ENCODE assay signal across 21 cellular contexts in the genomic region with DNA sequence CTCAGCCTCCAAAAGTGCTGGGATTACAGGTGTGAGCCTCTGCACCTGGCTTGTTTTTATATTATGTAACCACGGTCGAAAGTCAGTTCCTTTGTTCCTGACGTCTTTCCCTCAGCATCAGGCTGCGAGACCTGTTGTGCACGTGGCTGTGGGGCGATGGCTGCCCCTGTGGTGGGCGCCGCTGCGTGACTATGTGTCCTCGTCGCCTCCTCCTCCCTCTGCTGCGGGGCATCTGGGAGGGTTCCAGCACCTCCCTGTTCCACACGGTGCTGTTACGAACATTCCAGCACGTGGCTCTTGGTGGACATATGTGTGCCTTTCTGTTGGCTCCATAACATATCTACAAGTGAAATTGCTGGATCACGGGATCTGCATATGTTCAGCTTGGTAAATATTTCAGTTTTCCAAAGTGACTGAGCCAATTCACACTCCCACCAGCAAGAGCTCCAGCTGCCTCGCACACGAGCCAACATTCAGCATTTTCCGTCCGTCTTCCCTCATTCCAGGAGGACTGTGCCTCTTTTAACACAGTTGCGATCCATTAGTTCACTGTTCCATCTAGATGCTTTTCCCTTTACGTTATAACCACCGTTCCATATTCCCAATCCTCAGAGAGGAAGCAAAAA. TPM values are rescaled to one million over a fixed set of nuclear protein-coding genes. Genes with fewer than 3 reads are reported as not detected.
A peak's percentile ranks its signal among the peaks of the same experiment; 100 is the strongest.
DNase-seq lines count a peak whose midpoint lies in the region; ATAC-seq and TF ChIP-seq lines count a peak whose summit lies in the region.
"Had no signal": no experiment of that assay in that cellular context is flagged by ENCODE, and none has a peak within 500 bp of the region (broad histone marks: within the 10 kb centered on the region; RNA-seq: fewer than 3 reads in every experiment).

No MANE protein-coding gene starts in this region.

- no peak for TF ChIP-seq CTCF in endodermal cell (conservative IDR thresholded peaks at IDR 0.05)

- no peaks in the 10 kb centered on the region for H3K4me1 ChIP-seq in endodermal cell (ENCODE audit: control insufficient read depth, insufficient read depth, low read length)
- H3K4me1 ChIP-seq: body of pancreas, foreskin keratinocyte, Peyer's patch, thyroid gland had no signal

- WGBS in endodermal cell (ENCODE audit: insufficient coverage in 1 of 2, insufficient read length in 1 of 2), 2 experiments, result 95% methylated on average over 23 of the region's 23 CpGs

- H3K27me3 Mint-ChIP-seq in T-helper 17 cell, result no peaks in the 10 kb centered on the region
- no peaks in the 10 kb centered on the region for H3K27me3 Mint-ChIP-seq in endodermal cell (ENCODE audit: insufficient read depth)
- H3K27me3 Mint-ChIP-seq: activated CD4-positive, alpha-beta T cell treated with anti-CD3 and anti-CD28 coated beads, Interleukin-2, amount 10 ng/mL, durations not matched to agents 7 days and 5 days; CD8-positive, alpha-beta memory T cell had no signal

- H3K9me3 ChIP-seq in T-helper 17 cell (ENCODE audit: control insufficient read depth, low read length, poor library complexity, severe bottlenecking) (no peaks in the 10 kb centered on the region), endodermal cell (ENCODE audit: control insufficient read depth, low read length) (no peaks in the 10 kb centered on the region)
- H3K9me3 ChIP-seq: body of pancreas, Peyer's patch, thyroid gland had no signal

- H3K9me3 Mint-ChIP-seq in endodermal cell, result no peaks in the 10 kb centered on the region
- H3K9me3 Mint-ChIP-seq: activated CD4-positive, alpha-beta T cell treated with anti-CD3 and anti-CD28 coated beads, Interleukin-2, amount 10 ng/mL, durations not matched to agents 7 days and 5 days; activated naive CD4-positive, alpha-beta T cell treated with anti-CD3 and anti-CD28 coated beads, Interleukin-2, amount 50 U/mL, for 72 hours; CD8-positive, alpha-beta memory T cell had no signal

- no peaks in the 10 kb centered on the region for H3K27me3 ChIP-seq in endodermal cell (ENCODE audit: control insufficient read depth, insufficient read depth, low read length, poor library complexity, severe bottlenecking)
- H3K27me3 ChIP-seq: body of pancreas, foreskin keratinocyte, Peyer's patch, thyroid gland had no signal

- peak overlapping the region; percentile 51 for H3K27ac Mint-ChIP-seq in T-helper 17 cell
- no peak overlapping the region for H3K27ac Mint-ChIP-seq in endodermal cell
- H3K27ac Mint-ChIP-seq: activated CD4-positive, alpha-beta T cell treated with anti-CD3 and anti-CD28 coated beads, Interleukin-2, amount 10 ng/mL, durations not matched to agents 7 days and 5 days; activated naive CD4-positive, alpha-beta T cell treated with anti-CD3 and anti-CD28 coated beads, Interleukin-2, amount 50 U/mL, for 72 hours; CD8-positive, alpha-beta memory T cell had no signal

- H3K4me3 Mint-ChIP-seq in T-helper 17 cell (no peak overlapping the region), endodermal cell (no peak overlapping the region)
- H3K4me3 Mint-ChIP-seq: activated CD4-positive, alpha-beta T cell treated with anti-CD3 and anti-CD28 coated beads, Interleukin-2, amount 10 ng/mL, durations not matched to agents 7 days and 5 days; CD8-positive, alpha-beta memory T cell had no signal

- no peak overlapping the region for H3K9ac ChIP-seq in endodermal cell (ENCODE audit: extremely low read depth, low read length, poor library complexity, severe bottlenecking)

- H3K36me3 Mint-ChIP-seq in T-helper 17 cell (ENCODE audit: low read depth) (no peaks in the 10 kb centered on the region), endodermal cell (ENCODE audit: low read depth) (peaks cover 14% of the 10 kb centered on the region)
- H3K36me3 Mint-ChIP-seq: activated naive CD4-positive, alpha-beta T cell treated with anti-CD3 and anti-CD28 coated beads, Interleukin-2, amount 50 U/mL, for 72 hours; CD8-positive, alpha-beta memory T cell had no signal

- H3K4me1 Mint-ChIP-seq in T-helper 17 cell (peaks cover 4% of the 10 kb centered on the region), endodermal cell (peaks cover 3% of the 10 kb centered on the region)
- H3K4me1 Mint-ChIP-seq: activated CD4-positive, alpha-beta T cell treated with anti-CD3 and anti-CD28 coated beads, Interleukin-2, amount 10 ng/mL, durations not matched to agents 7 days and 5 days had no signal

- peak; percentile 14 for DNase-seq in AG20443 (ENCODE audit: low spot score)
- no peak for DNase-seq in T-helper 17 cell
- peak; percentile 43 for DNase-seq in middle frontal gyrus (ENCODE audit: extremely low spot score, low spot score)
- DNase-seq in endodermal cell, result no peak
- DNase-seq in SKM-1 (lab: John Stamatoyannopoulos, UW; ENCODE audit: unreplicated experiment), result no peak
- DNase-seq in SHP77 (lab: John Stamatoyannopoulos, UW), result no peak
- DNase-seq in NCI-H1092 (lab: John Stamatoyannopoulos, UW), result no peak
- DNase-seq: activated CD4-positive, alpha-beta T cell treated with anti-CD3 and anti-CD28 coated beads, Interleukin-2, amount 10 ng/mL, durations not matched to agents 7 days and 5 days; body of pancreas; CD8-positive, alpha-beta memory T cell; DND-41; foreskin keratinocyte; Kasumi-1; midbrain; NCI-H2171; Peyer's patch; thyroid gland had no signal

- ATAC-seq in GM21529 (IDR thresholded peaks at IDR 0.05; ENCODE audit: unreplicated experiment), result peak; percentile 4
- no peak for ATAC-seq in T-helper 17 cell
- ATAC-seq: activated naive CD4-positive, alpha-beta T cell treated with anti-CD3 and anti-CD28 coated beads, Interleukin-2, amount 50 U/mL, for 72 hours; body of pancreas; foreskin keratinocyte; SK-N-SH treated with all-trans-retinoic acid at 6 μM for 48 hours had no signal

- no peaks in the 10 kb centered on the region for H3K36me3 ChIP-seq in endodermal cell (ENCODE audit: control insufficient read depth, insufficient read depth, low read length)
- H3K36me3 ChIP-seq: Peyer's patch, thyroid gland had no signal

- H3K4me3 ChIP-seq in endodermal cell (ENCODE audit: low read length), result no peak overlapping the region
- H3K4me3 ChIP-seq: body of pancreas, coronary artery, Peyer's patch, thyroid gland had no signal

- no peak overlapping the region for H3K27ac ChIP-seq in endodermal cell (ENCODE audit: low read depth, low read length)
- H3K27ac ChIP-seq: body of pancreas, coronary artery, foreskin keratinocyte, Peyer's patch, thyroid gland had no signal

RNA-seq across cellular contexts. Expression of a gene that starts 25.1 kb away (rescaled TPM):
- total RNA-seq in T-helper 17 cell (1 to 10 TPM; 8.6 to 9.3 TPM), endodermal cell (10 to 100 TPM; 53.0 to 53.2 TPM)
- 21.3 TPM for polyA plus RNA-seq in endodermal cell (2013, experiment 1 of 2)
- polyA plus RNA-seq in endodermal cell (2013, experiment 2 of 2), result 25.2 TPM

RNA-seq across cellular contexts. Expression of a gene that starts 47.1 kb away (rescaled TPM):
- total RNA-seq in T-helper 17 cell (10 to 100 TPM; 12.7 to 16.2 TPM), endodermal cell (10 to 100 TPM; 56.0 to 84.7 TPM)
- 64.0 TPM for polyA plus RNA-seq in endodermal cell (2013, experiment 1 of 2)
- 61.0 TPM for polyA plus RNA-seq in endodermal cell (2013, experiment 2 of 2)

RNA-seq across cellular contexts. Expression of a gene that starts 47.1 kb away (rescaled TPM):
- total RNA-seq in T-helper 17 cell (1 to 10 TPM; 4.1 to 4.2 TPM), endodermal cell (10 to 100 TPM; 38.9 TPM)
- 33.3 TPM for polyA plus RNA-seq in endodermal cell (2013, experiment 1 of 2)
- polyA plus RNA-seq in endodermal cell (2013, experiment 2 of 2), result 31.5 TPM

RNA-seq across cellular contexts. Expression of a gene that starts 56.4 kb away (rescaled TPM):
- total RNA-seq in T-helper 17 cell (100 to 1,000 TPM in 1 of 2 donors, 10 to 100 TPM in 1; 81.3 to 115 TPM), endodermal cell (10 to 100 TPM; 59.1 to 61.4 TPM)
- 33.1 TPM for polyA plus RNA-seq in endodermal cell (2013, experiment 1 of 2)
- 29.4 TPM for polyA plus RNA-seq in endodermal cell (2013, experiment 2 of 2)

Comparison
In these comparisons a context has a peak if more than half of its experiments do, and no peak if none do; other contexts are left out.
1. DNase-seq: peak in AG20443 (single experiment) and middle frontal gyrus (single experiment); none in T-helper 17 cell (0 of 3), endodermal cell (single experiment), SKM-1 (single experiment), SHP77 (0 of 2) and NCI-H1092 (single experiment).
2. RNA of a gene that starts 25.1 kb away (total RNA-seq): 53.0 to 53.2 TPM in endodermal cell; 8.6 to 9.3 TPM in T-helper 17 cell; every median in the first group is over 4 times any median in the second.
3. RNA of a gene that starts 47.1 kb away (total RNA-seq): 38.9 TPM in endodermal cell; 4.1 to 4.2 TPM in T-helper 17 cell; every median in the first group is over 4 times any median in the second.